23 cellular contexts compared by ENCODE assay signal in genomic region chr12:69437073-69437472, GRCh38.
"Had no signal": no experiment of that assay in that cellular context is flagged by ENCODE, and none has a peak within 500 bp of the region (broad histone marks: within the 10 kb centered on the region; RNA-seq: fewer than 3 reads in every experiment).

No MANE protein-coding gene starts in this region.

- ATAC-seq: Panc1, PC-3, SK-N-SH treated with all-trans-retinoic acid at 6 μM for 48 hours had no signal

- H3K4me3 ChIP-seq: MG63, SJCRH30 had no signal

- H3K9me3 ChIP-seq: MG63, SJCRH30 had no signal

- H3K27ac ChIP-seq: RWPE1, SJCRH30 had no signal

- H3K27me3 ChIP-seq: MG63, SJCRH30 had no signal

- DNase-seq: IMR-90; Karpas-422; KG1; MG63; NCI-H1092; NCI-H1105 treated with DMSO at 0.1 percent for 48 hours; NCI-H1417 treated with DMSO at 0.1 percent for 48 hours; NCI-H146; NCI-H1694 treated with DMSO at 0.1 percent for 48 hours; NCI-H1930; NCI-H2081; NCI-H2107; NCI-H2227 treated with DMSO at 0.1 percent for 48 hours; NCI-H524; NCI-H526 treated with DMSO at 0.1 percent for 48 hours; NCI-H748 treated with DMSO at 0.1 percent for 48 hours; NK-92 treated with Interleukin-12 subunit alpha and Interleukin-12 subunit beta, amount 100 ng/mL, for 24 hours; PC-3; SHP77 treated with DMSO at 0.1 percent for 48 hours had no signal

- H3K36me3 ChIP-seq: MG63, SJCRH30 had no signal

- H3K4me1 ChIP-seq: SJCRH30 had no signal
